8 cellular contexts compared by ENCODE assay signal in genomic region chr13:74061939-74062595, GRCh38.
DNase-seq lines count a peak whose midpoint lies in the region; ATAC-seq and FAIRE-seq lines count a peak whose summit lies in the region.

No MANE protein-coding gene starts in this region.

- no peaks in the 10 kb centered on the region for H3K27me3 Mint-ChIP-seq in naive thymus-derived CD4-positive, alpha-beta T cell

- peak; percentile 37 for DNase-seq in GM19239 (ENCODE audit: insufficient read length, low spot score)
- peak; percentile 89 for DNase-seq in amniotic epithelial cell (ENCODE audit: low read depth)
- peak in 7 of 9 donors; percentile 41 to 72 (median 63) for DNase-seq in naive thymus-derived CD4-positive, alpha-beta T cell
- DNase-seq in OCI-M2 (lab: John Stamatoyannopoulos, UW; ENCODE audit: unreplicated experiment): no peak
- DNase-seq in activated effector memory CD4-positive, alpha-beta T cell treated with anti-CD3 and anti-CD28 coated beads, Interleukin-2, amount 50 U/mL, for 16 hours: no peak
- no peak for DNase-seq in NCI-H1105 (lab: John Stamatoyannopoulos, UW)

- peak overlapping the region; percentile 94 for H3K27ac ChIP-seq in BLaER1
- H3K27ac ChIP-seq in naive thymus-derived CD4-positive, alpha-beta T cell (ENCODE audit: low read depth, low read length): peak overlapping the region; percentile 42

- H3K4me1 ChIP-seq in BLaER1: peaks cover 72% of the 10 kb centered on the region
- peaks cover 47 to 74% of the 10 kb centered on the region in 2 donors for H3K4me1 ChIP-seq in naive thymus-derived CD4-positive, alpha-beta T cell (ENCODE audit: control insufficient read depth in 2 of 2, insufficient read depth in 2 of 2, low read length in 2 of 2)

- H4K20me1 ChIP-seq in BLaER1: no peaks in the 10 kb centered on the region

- peak overlapping the region; percentile 61 for H3K4me3 ChIP-seq in BLaER1
- peak overlapping the region; percentile 2 for H3K4me3 ChIP-seq in naive thymus-derived CD4-positive, alpha-beta T cell (ENCODE audit: low read length)

- H3K36me3 ChIP-seq in BLaER1: no peaks in the 10 kb centered on the region; the same call in 1 of the 2 replicates
- H3K36me3 ChIP-seq in naive thymus-derived CD4-positive, alpha-beta T cell (ENCODE audit: control insufficient read depth in 2 of 3, insufficient read depth in 3 of 3, low read length in 3 of 3): no peaks in the 10 kb centered on the region

- H3K9me3 Mint-ChIP-seq in naive thymus-derived CD4-positive, alpha-beta T cell: peaks cover 0 to 5% (median 0%) of the 10 kb centered on the region in 11 donors

- peak overlapping the region; percentile 1 to 80 (median 60) for H3K4me3 Mint-ChIP-seq in naive thymus-derived CD4-positive, alpha-beta T cell

- CTCF ChIA-PET in naive thymus-derived CD4-positive, alpha-beta T cell (lab: Charles Lee): interaction anchor here (0.9 to 2.4 kb wide), 4 partner anchors 8 to 225 kb away, joined by 3 to 11 read pairs (median 4); no protein-coding TSS in a partner anchor

- POLR2A ChIA-PET in naive thymus-derived CD4-positive, alpha-beta T cell (lab: Charles Lee): interaction anchor here (0.5 to 2.9 kb wide), 18 partner anchors 8 to 347 kb away, joined by 3 to 28 read pairs (median 3); partner anchors contain the start of gene KLF12

- H3K27me3 ChIP-seq in BLaER1: no peaks in the 10 kb centered on the region
- H3K27me3 ChIP-seq in naive thymus-derived CD4-positive, alpha-beta T cell (ENCODE audit: control insufficient read depth in 2 of 2, insufficient read depth in 2 of 2, low read length in 2 of 2): no peaks in the 10 kb centered on the region

- FAIRE-seq in GM19239 (lab: Jason Lieb, UNC): no peak

- intact Hi-C loops in naive thymus-derived CD4-positive, alpha-beta T cell (cut with micrococcal nuclease): loop anchor here (1.0 to 5.0 kb wide), 11 partner anchors 8 to 310 kb away; no protein-coding TSS in a partner anchor

- H3K36me3 Mint-ChIP-seq in naive thymus-derived CD4-positive, alpha-beta T cell: peaks cover 4 to 42% (median 16%) of the 10 kb centered on the region in 5 donors

- peaks cover 16% of the 10 kb centered on the region for H3K9me3 ChIP-seq in BLaER1
- H3K9me3 ChIP-seq in naive thymus-derived CD4-positive, alpha-beta T cell (ENCODE audit: control insufficient read depth in 2 of 3, low read length in 3 of 3): no peaks in the 10 kb centered on the region

- peak overlapping the region; percentile 93 for H3K4me2 ChIP-seq in BLaER1

- H3K9ac ChIP-seq in BLaER1: peak overlapping the region; percentile 84

- peak overlapping the region; percentile 5 to 86 (median 72) for H3K27ac Mint-ChIP-seq in naive thymus-derived CD4-positive, alpha-beta T cell

- peak; percentile 73 for ATAC-seq in HG03280 (IDR thresholded peaks at IDR 0.05; ENCODE audit: unreplicated experiment)
- peak; percentile 86 for ATAC-seq in naive thymus-derived CD4-positive, alpha-beta T cell

- H3K4me1 Mint-ChIP-seq in naive thymus-derived CD4-positive, alpha-beta T cell: peaks cover 50 to 95% (median 90%) of the 10 kb centered on the region in 7 donors

Comparison
In these comparisons a context has a peak if more than half of its experiments do, and no peak if none do; other contexts are left out.
1. DNase-seq: peak in GM19239 (single experiment), amniotic epithelial cell (single experiment) and naive thymus-derived CD4-positive, alpha-beta T cell (7 of 9); none in OCI-M2 (single experiment), activated effector memory CD4-positive, alpha-beta T cell treated with anti-CD3 and anti-CD28 coated beads, Interleukin-2, amount 50 U/mL, for 16 hours (single experiment) and NCI-H1105 (single experiment).